ENCODE assay signal across 21 cellular contexts in genomic region chr3:37521403-37521802, GRCh38.
"Had no signal": no experiment of that assay in that cellular context is flagged by ENCODE, and none has a peak within 500 bp of the region (broad histone marks: within the 10 kb centered on the region; RNA-seq: fewer than 3 reads in every experiment).

No MANE protein-coding gene starts in this region.

- H3K4me1 ChIP-seq: body of pancreas, left lung, pancreas, right lobe of liver, SJCRH30 had no signal

- H3K36me3 Mint-ChIP-seq: activated naive CD8-positive, alpha-beta T cell; memory B cell; naive thymus-derived CD8-positive, alpha-beta T cell; stimulated activated memory B cell treated with anti-CD40 and anti-IgM and Interleukin-4, amounts not matched to agents 10 μg/mL and 1 μg/mL and 100 μg/mL, for 72 hours had no signal

- H3K9me3 ChIP-seq: body of pancreas, left lung, neutrophil, pancreas, right lobe of liver, SJCRH30, spleen, tibial artery had no signal

- H3K27me3 ChIP-seq: body of pancreas, dorsolateral prefrontal cortex, left lung, neutrophil, pancreas, right lobe of liver, SJCRH30, spleen, tibial artery had no signal

- H3K4me3 Mint-ChIP-seq: activated naive CD8-positive, alpha-beta T cell; memory B cell; naive thymus-derived CD8-positive, alpha-beta T cell; stimulated activated memory B cell treated with anti-CD40 and anti-IgM and Interleukin-4, amounts not matched to agents 10 μg/mL and 1 μg/mL and 100 μg/mL, for 72 hours had no signal

- H3K36me3 ChIP-seq: pancreas, right lobe of liver, SJCRH30 had no signal

- DNase-seq: activated CD4-positive, alpha-beta T cell treated with anti-CD3 and anti-CD28 coated beads, Interleukin-2, amount 50 U/mL, for 48 hours; activated gamma-delta T cell; amniotic stem cell; body of pancreas; caudate nucleus; dorsolateral prefrontal cortex; left lung; naive thymus-derived CD8-positive, alpha-beta T cell; pancreas; right lobe of liver; SJCRH30; spleen; stimulated activated CD4-positive, alpha-beta T cell treated with anti-CD3 and anti-CD28 coated beads, Interleukin-4, amount 100 ng/mL, for 4 hours; SW 1271; T-helper 2 cell; tibial artery had no signal

- H3K27ac ChIP-seq: body of pancreas, epithelial cell of prostate, left lung, neutrophil, pancreas, SJCRH30, spleen had no signal

- H3K27ac Mint-ChIP-seq: activated naive CD8-positive, alpha-beta T cell; memory B cell; naive thymus-derived CD8-positive, alpha-beta T cell; stimulated activated memory B cell treated with anti-CD40 and anti-IgM and Interleukin-4, amounts not matched to agents 10 μg/mL and 1 μg/mL and 100 μg/mL, for 72 hours had no signal

- H3K4me1 Mint-ChIP-seq: memory B cell; naive thymus-derived CD8-positive, alpha-beta T cell; stimulated activated memory B cell treated with anti-CD40 and anti-IgM and Interleukin-4, amounts not matched to agents 10 μg/mL and 1 μg/mL and 100 μg/mL, for 72 hours had no signal

- H3K4me3 ChIP-seq: body of pancreas, dorsolateral prefrontal cortex, left lung, pancreas, right lobe of liver, SJCRH30, spleen, tibial artery had no signal

- ATAC-seq: body of pancreas; naive thymus-derived CD8-positive, alpha-beta T cell; pancreas; stimulated activated memory B cell treated with anti-CD40 and anti-IgM and Interleukin-4, amounts not matched to agents 10 μg/mL and 1 μg/mL and 100 μg/mL, for 72 hours had no signal

- H3K9me3 Mint-ChIP-seq: memory B cell; naive thymus-derived CD8-positive, alpha-beta T cell; stimulated activated memory B cell treated with anti-CD40 and anti-IgM and Interleukin-4, amounts not matched to agents 10 μg/mL and 1 μg/mL and 100 μg/mL, for 72 hours had no signal
